In the genomic region with DNA sequence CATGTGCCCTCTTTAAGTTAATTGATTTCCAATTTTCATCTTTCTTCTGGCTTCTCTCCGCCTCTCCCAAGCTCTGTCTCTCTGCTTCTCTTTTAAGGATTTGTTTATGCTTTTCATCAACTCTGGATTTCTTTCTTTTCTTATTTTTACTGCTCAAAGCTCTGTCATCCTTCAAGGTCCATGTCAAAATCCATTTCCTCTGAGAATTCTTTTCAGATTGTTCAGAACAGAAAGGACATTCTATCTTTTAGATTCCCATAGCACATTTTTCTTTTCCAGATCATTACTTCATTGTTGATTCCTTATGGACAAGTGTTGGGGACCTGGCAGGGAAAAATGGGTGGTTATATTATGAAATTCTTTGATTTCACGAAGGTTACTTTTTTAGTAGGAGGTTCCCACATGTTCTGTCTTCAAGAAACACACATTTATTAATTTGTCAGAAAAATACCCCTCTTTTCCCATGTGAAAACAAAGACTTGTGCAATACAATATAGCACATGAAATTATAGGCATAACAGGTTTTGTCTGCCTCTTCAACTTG, we compare ENCODE assay signal across 18 cellular contexts. TPM values are rescaled to one million over a fixed set of nuclear protein-coding genes. Genes with fewer than 3 reads are reported as not detected.
DNase-seq lines count a peak whose midpoint lies in the region; ATAC-seq, FAIRE-seq and TF ChIP-seq lines count a peak whose summit lies in the region.
"Had no signal": no experiment of that assay in that cellular context is flagged by ENCODE, and none has a peak within 500 bp of the region (broad histone marks: within the 10 kb centered on the region; RNA-seq: fewer than 3 reads in every experiment).

No MANE protein-coding gene starts in this region.

- H3K9me3 Mint-ChIP-seq in CD14-positive monocyte: peaks cover 0 to 2% (median 0%) of the 10 kb centered on the region in 7 donors
- no peaks in the 10 kb centered on the region for H3K9me3 Mint-ChIP-seq in astrocyte (ENCODE audit: unreplicated experiment)
- H3K9me3 Mint-ChIP-seq in activated naive CD4-positive, alpha-beta T cell treated with anti-CD3 and anti-CD28 coated beads, Interleukin-2, amount 50 U/mL, for 72 hours: peaks cover 0 to 6% of the 10 kb centered on the region in 2 donors

- H3K27ac Mint-ChIP-seq in CD14-positive monocyte (peak overlapping the region; percentile 76 to 96 (median 93)), astrocyte (ENCODE audit: unreplicated experiment) (peak overlapping the region; percentile 23)
- no peak overlapping the region for H3K27ac Mint-ChIP-seq in activated naive CD4-positive, alpha-beta T cell treated with anti-CD3 and anti-CD28 coated beads, Interleukin-2, amount 50 U/mL, for 72 hours
- H3K27ac Mint-ChIP-seq: GM23338 had no signal

- DNase-seq in CD14-positive monocyte (ENCODE audit: low spot score): no peak
- DNase-seq in HL-60 (ENCODE audit: low read depth in 1 of 2, low spot score in 1 of 2): no peak
- DNase-seq in astrocyte (ENCODE audit: low read depth): peak; percentile 49
- peak; percentile 15 for DNase-seq in hepatic stellate cell (ENCODE audit: low spot score)
- DNase-seq in NCI-H2171 (lab: John Stamatoyannopoulos, UW): no peak
- no peak for DNase-seq in NCI-H1930 (lab: John Stamatoyannopoulos, UW)
- DNase-seq in H4 (ENCODE audit: low spot score): no peak
- DNase-seq in activated naive CD4-positive, alpha-beta T cell treated with anti-CD3 and anti-CD28 coated beads, Interleukin-2, amount 50 U/mL, for 72 hours (ENCODE audit: low spot score in 2 of 2): no peak
- DNase-seq: C1 segment of cervical spinal cord, DMS79 treated with DMSO at 0.1 percent for 48 hours, NCI-H1694 treated with DMSO at 0.1 percent for 48 hours, NCI-H2107, NCI-H226, NCI-H524 treated with DMSO at 0.1 percent for 48 hours had no signal

- no peak for FAIRE-seq in astrocyte (lab: Jason Lieb, UNC)
- FAIRE-seq: A549, G401.6 had no signal

- no peak for ATAC-seq in activated naive CD4-positive, alpha-beta T cell treated with anti-CD3 and anti-CD28 coated beads, Interleukin-2, amount 50 U/mL, for 72 hours
- ATAC-seq: A549, GM23338, HCT116 had no signal

- no peak overlapping the region for H3K9ac ChIP-seq in astrocyte (ENCODE audit: low read length)

- no peaks in the 10 kb centered on the region for H3K9me3 ChIP-seq in astrocyte (ENCODE audit: insufficient read depth, low read depth, low read length)
- H3K9me3 ChIP-seq: A549 had no signal

- no peak overlapping the region for H3K4me2 ChIP-seq in astrocyte (ENCODE audit: low read length)
- H3K4me2 ChIP-seq: GM23338 had no signal

- H2AFZ ChIP-seq in astrocyte (ENCODE audit: low read depth, low read length): no peak overlapping the region
- H2AFZ ChIP-seq: GM23338 had no signal

- H3K36me3 Mint-ChIP-seq in CD14-positive monocyte: no peaks in the 10 kb centered on the region
- no peaks in the 10 kb centered on the region for H3K36me3 Mint-ChIP-seq in astrocyte (ENCODE audit: low read depth, unreplicated experiment)
- no peaks in the 10 kb centered on the region for H3K36me3 Mint-ChIP-seq in activated naive CD4-positive, alpha-beta T cell treated with anti-CD3 and anti-CD28 coated beads, Interleukin-2, amount 50 U/mL, for 72 hours

- H3K4me1 Mint-ChIP-seq in CD14-positive monocyte (peaks cover 48% of the 10 kb centered on the region), astrocyte (ENCODE audit: low read depth, unreplicated experiment) (peaks cover 36% of the 10 kb centered on the region)

- H3K4me3 ChIP-seq in HL-60 (replicated peaks; ENCODE audit: insufficient read depth, low read length) (no peak overlapping the region), astrocyte (ENCODE audit: insufficient read depth, low read depth, low read length) (no peak overlapping the region)
- H3K4me3 ChIP-seq: A549, GM23338 had no signal

- H3K27me3 Mint-ChIP-seq in CD14-positive monocyte (ENCODE audit: low read depth in 3 of 3) (peaks cover 0 to 2% (median 2%) of the 10 kb centered on the region in 3 donors), astrocyte (ENCODE audit: low read depth, unreplicated experiment) (no peaks in the 10 kb centered on the region)

- H3K36me3 ChIP-seq in astrocyte (ENCODE audit: insufficient read depth, low read length): no peaks in the 10 kb centered on the region

- H3K27ac ChIP-seq in HL-60 (replicated peaks) (peak overlapping the region; percentile 7; the same call in 1 of the 2 replicates), astrocyte (ENCODE audit: low read depth, low read length) (no peak overlapping the region)

- intact Hi-C loops in CD14-positive monocyte (cut with micrococcal nuclease): no loop called here

- TF ChIP-seq CTCF in CD14-positive monocyte (IDR thresholded peaks at IDR 0.05) (no peak), HL-60 (IDR thresholded peaks at IDR 0.05; ENCODE audit: insufficient read depth, low read length) (no peak), astrocyte (IDR thresholded peaks at IDR 0.05; ENCODE audit: insufficient read depth, low read depth, low read length) (no peak)

- H3K4me3 Mint-ChIP-seq in CD14-positive monocyte (peak overlapping the region in 1 of 2 donors; percentile 2), astrocyte (ENCODE audit: unreplicated experiment) (no peak overlapping the region)
- H3K4me3 Mint-ChIP-seq: GM23338 had no signal

- H4K20me1 ChIP-seq in astrocyte (ENCODE audit: insufficient read depth, low read length): no peaks in the 10 kb centered on the region

- H3K79me2 ChIP-seq in astrocyte (ENCODE audit: insufficient read depth, low read length): no peaks in the 10 kb centered on the region

- H3K4me1 ChIP-seq in astrocyte (ENCODE audit: insufficient read depth, low read length): peaks cover 24% of the 10 kb centered on the region

- H3K27me3 ChIP-seq in HL-60 (ENCODE audit: insufficient read depth, poor library complexity, severe bottlenecking) (no peaks in the 10 kb centered on the region), astrocyte (ENCODE audit: insufficient read depth, low read length) (no peaks in the 10 kb centered on the region)

RNA-seq across cellular contexts. Expression of a gene that starts 12.3 kb away (rescaled TPM):
- polyA plus RNA-seq in CD14-positive monocyte: 10 to 100 TPM; 55.7 to 56.6 TPM
- 91.0 and 98.1 TPM in 2 replicates for total RNA-seq in astrocyte
- total RNA-seq in H4 (2014; rRNA removed; shearing (Covaris generic)): 52.4 and 64.3 TPM in 2 replicates
- total RNA-seq in activated naive CD4-positive, alpha-beta T cell treated with anti-CD3 and anti-CD28 coated beads, Interleukin-2, amount 50 U/mL, for 72 hours: 100 to 1,000 TPM in 1 of 2 donors, 10 to 100 TPM in 1; 52.6 to 105 TPM

Comparison
In these comparisons a context has a peak if more than half of its experiments do, and no peak if none do; other contexts are left out.
1. DNase-seq: peak in astrocyte (single experiment) and hepatic stellate cell (single experiment); none in CD14-positive monocyte (single experiment), HL-60 (0 of 2), NCI-H2171 (single experiment), NCI-H1930 (0 of 2), H4 (single experiment) and activated naive CD4-positive, alpha-beta T cell treated with anti-CD3 and anti-CD28 coated beads, Interleukin-2, amount 50 U/mL, for 72 hours (0 of 2).
2. H3K27ac Mint-ChIP-seq: peak in CD14-positive monocyte (7 of 7) and astrocyte (single experiment); none in activated naive CD4-positive, alpha-beta T cell treated with anti-CD3 and anti-CD28 coated beads, Interleukin-2, amount 50 U/mL, for 72 hours (0 of 2).